8 cellular contexts compared by ENCODE assay signal in the genomic region with DNA sequence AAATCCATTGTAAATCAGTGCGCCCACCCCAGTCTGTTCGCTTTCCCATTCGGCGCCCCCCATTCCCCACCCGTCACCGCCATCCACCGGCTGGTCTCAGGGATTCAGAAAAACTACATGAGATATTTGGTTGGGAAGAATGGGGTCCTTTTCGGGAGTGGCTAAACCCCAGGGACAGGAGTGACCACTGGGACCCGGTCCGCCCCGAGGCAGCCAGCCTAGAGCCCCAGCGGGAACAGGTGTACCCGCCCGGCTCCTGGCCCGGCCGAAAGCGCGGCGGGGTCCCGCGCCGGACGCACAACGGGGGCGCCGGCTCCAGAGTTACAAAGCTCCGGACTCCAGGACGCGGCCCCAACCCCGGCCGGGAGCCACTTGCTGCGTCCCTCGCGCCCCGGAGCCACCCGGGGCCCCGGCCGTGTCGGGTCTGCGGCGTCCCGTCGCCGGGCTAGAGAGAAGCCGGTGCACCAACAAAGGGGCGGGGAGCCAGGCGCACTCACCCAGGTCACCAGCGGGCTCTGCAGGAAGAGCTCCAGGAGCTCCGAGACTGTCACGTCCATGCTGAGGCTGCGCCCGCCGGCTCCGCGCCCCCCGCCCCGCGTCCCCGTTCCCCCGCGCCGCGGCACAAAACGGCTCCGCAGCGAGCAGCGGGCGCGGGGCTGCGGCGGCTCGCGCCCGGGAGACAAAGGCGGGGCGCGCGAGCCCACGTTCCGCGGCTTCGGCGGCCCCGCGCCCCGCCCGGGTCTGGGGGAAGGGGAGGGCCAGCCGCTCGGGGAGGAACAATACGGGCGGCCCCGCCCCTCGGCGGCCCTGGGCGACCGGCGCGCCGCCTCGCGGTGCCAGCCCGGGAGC. TPM values are rescaled to one million over a fixed set of nuclear protein-coding genes. Genes with fewer than 3 reads are reported as not detected.
DNase-seq lines count a peak whose midpoint lies in the region; ATAC-seq and TF ChIP-seq lines count a peak whose summit lies in the region.

Gene CCDC88C, minus strand, starts transcription at position 687 of the 849 bp plus-strand sequence. Its CDS starts 130 bp downstream, at position 557.

- peak in 1 of 12 donors; percentile 15 for TF ChIP-seq CTCF in heart left ventricle (IDR thresholded peaks at IDR 0.05)
- peak; percentile 18 for TF ChIP-seq CTCF in progenitor cell of endocrine pancreas (IDR thresholded peaks at IDR 0.05; ENCODE audit: unreplicated experiment)

- peaks cover 0 to 23% (median 4%) of the 10 kb centered on the region in 9 donors for H3K27me3 ChIP-seq in heart left ventricle

- H3K36me3 ChIP-seq in heart left ventricle, result no peaks in the 10 kb centered on the region

- peak within 1 kb of the TSS; percentile 44 to 85 (median 68) for H3K4me3 ChIP-seq in heart left ventricle

- peaks cover 43% of the 10 kb centered on the region for H3K4me1 Mint-ChIP-seq in progenitor cell of endocrine pancreas (ENCODE audit: low read depth)

- H3K9me3 ChIP-seq in heart left ventricle, result no peaks in the 10 kb centered on the region

- H3K4me3 Mint-ChIP-seq in progenitor cell of endocrine pancreas (ENCODE audit: low read depth), result peak within 1 kb of the TSS; percentile 95

- no peaks in the 10 kb centered on the region for H3K27me3 Mint-ChIP-seq in progenitor cell of endocrine pancreas

- no peaks in the 10 kb centered on the region for H3K9me3 Mint-ChIP-seq in progenitor cell of endocrine pancreas (ENCODE audit: low read depth)

- H3K4me1 ChIP-seq in heart left ventricle, result peaks cover 0 to 41% (median 15%) of the 10 kb centered on the region in 12 donors

- no peak for TF ChIP-seq POLR2A in heart left ventricle (IDR thresholded peaks at IDR 0.05)

- in situ Hi-C loops in SK-MEL-5 (cut with HindIII; ENCODE audit: low pct_unique_long_range_greater_than_20kb, low sequenced_read_pairs), result no loop called here

- peak within 1 kb of the TSS; percentile 72 for H3K27ac Mint-ChIP-seq in progenitor cell of endocrine pancreas

- 1 to 3% (median 2%) methylated on average over 26 to 102 of the region's 102 CpGs for WGBS in heart left ventricle, 4 donors

- peak; percentile 42 for ATAC-seq in GM21447 (IDR thresholded peaks at IDR 0.05; ENCODE audit: unreplicated experiment)
- peak in 3 of 4 donors; percentile 62 to 78 (median 66) for ATAC-seq in heart left ventricle

- peaks cover 2% of the 10 kb centered on the region for H3K36me3 Mint-ChIP-seq in progenitor cell of endocrine pancreas (ENCODE audit: insufficient read depth)

- intact Hi-C loops in heart left ventricle (cut with DNase I), result loop anchor here in 3 of 10 donors (5.0 to 10.0 kb wide), 3 partner anchors 35 to 240 kb away; no protein-coding TSS in a partner anchor

- DNase-seq in DMS53 (lab: John Stamatoyannopoulos, UW) (peak; percentile 86), HuH-7.5 (ENCODE audit: low spot score) (peak; percentile 62), SK-MEL-5 (ENCODE audit: low read depth, low spot score) (peak; percentile 30), heart left ventricle (peak; percentile 65 to 85 (median 66)), progenitor cell of endocrine pancreas (ENCODE audit: low spot score, unreplicated experiment) (peak; percentile 58), HCEC 1CT (no peak)
- DNase-seq in activated naive CD4-positive, alpha-beta T cell treated with anti-CD3 and anti-CD28 coated beads, Interleukin-2, amount 50 U/mL, for 16 hours, result peak; percentile 85

- peak within 1 kb of the TSS in 11 of 12 donors; percentile 25 to 81 (median 68) for H3K27ac ChIP-seq in heart left ventricle

RNA-seq across cellular contexts. Expression of gene CCDC88C, which starts in this region (rescaled TPM):
- 4.6 and 6.4 TPM in 2 replicates for total RNA-seq in SK-MEL-5 (2014; rRNA removed; shearing (Covaris generic))
- polyA plus RNA-seq in SK-MEL-5 (2015; cell fraction: cytosol; rRNA removed), result 4.0 and 9.7 TPM in 2 replicates
- 3.1 and 5.9 TPM in 2 replicates for polyA plus RNA-seq in SK-MEL-5 (2015; cell fraction: nucleus; rRNA removed)
- total RNA-seq in heart left ventricle, result 10 to 100 TPM in 1 of 9 donors, 1 to 10 TPM in 8; 2.4 to 15.6 (median 5.4) TPM
- 1 to 10 TPM; 2.8 to 3.4 TPM for polyA plus RNA-seq in heart left ventricle
- total RNA-seq in progenitor cell of endocrine pancreas, result 78.1 and 85.5 TPM in 2 replicates
